In genomic region chr3:119608591-119608990, GRCh38 we compare ENCODE assay signal across 28 cellular contexts. TPM values are rescaled to one million over a fixed set of nuclear protein-coding genes. Genes with fewer than 3 reads are reported as not detected.
"Had no signal": no experiment of that assay in that cellular context is flagged by ENCODE, and none has a peak within 500 bp of the region (broad histone marks: within the 10 kb centered on the region; RNA-seq: fewer than 3 reads in every experiment).

No MANE protein-coding gene starts in this region.

- ATAC-seq: activated T-helper 17 cell treated with anti-CD3 and anti-CD28 coated beads, Interleukin-2, amount 50 U/mL, for 72 hours; T-cell had no signal

- H3K4me3 Mint-ChIP-seq: activated B cell treated with CpG ODN at 0.5 μM for 24 hours; activated CD4-positive, alpha-beta T cell treated with anti-CD3 and anti-CD28 coated beads, Interleukin-2, amount 10 ng/mL, durations not matched to agents 24 days and 14 days; activated naive CD4-positive, alpha-beta T cell treated with anti-CD3 and anti-CD28 coated beads for 36 hours; activated naive CD8-positive, alpha-beta T cell; activated T-helper 17 cell treated with anti-CD3 and anti-CD28 coated beads, Interleukin-2, amount 50 U/mL, for 72 hours; T-cell had no signal

- H3K36me3 Mint-ChIP-seq: activated naive CD8-positive, alpha-beta T cell; T-cell had no signal

- H3K27ac Mint-ChIP-seq: activated B cell treated with CpG ODN at 0.5 μM for 24 hours; activated CD4-positive, alpha-beta T cell treated with anti-CD3 and anti-CD28 coated beads, Interleukin-2, amount 10 ng/mL, durations not matched to agents 24 days and 14 days; activated naive CD4-positive, alpha-beta T cell treated with anti-CD3 and anti-CD28 coated beads for 36 hours; activated naive CD8-positive, alpha-beta T cell; activated T-helper 17 cell treated with anti-CD3 and anti-CD28 coated beads, Interleukin-2, amount 50 U/mL, for 72 hours; T-cell had no signal

- H3K4me1 Mint-ChIP-seq: activated B cell treated with CpG ODN at 0.5 μM for 24 hours, T-cell had no signal

- DNase-seq: activated B cell treated with CpG ODN at 0.5 μM for 24 hours; activated CD4-positive, alpha-beta T cell treated with anti-CD3 and anti-CD28 coated beads for 1 hour; activated CD4-positive, alpha-beta T cell treated with anti-CD3 and anti-CD28 coated beads, Interleukin-2, amount 10 ng/mL, durations not matched to agents 24 days and 14 days; activated CD4-positive, alpha-beta T cell treated with anti-CD3 and anti-CD28 coated beads, Interleukin-2, amount 50 U/mL, for 48 hours; activated gamma-delta T cell; activated naive CD4-positive, alpha-beta T cell treated with anti-CD3 and anti-CD28 coated beads for 36 hours; activated T-cell treated with anti-CD3 and anti-CD28 coated beads for 4 hours; activated T-cell treated with anti-CD3 and anti-CD28 coated beads, Interleukin-2, amount 50 U/mL, for 48 hours; amygdala; cerebellar nuclear complex; Kasumi-1; KBM-7; NCI-H1048; NCI-H146; NCI-H187 treated with DMSO at 0.1 percent for 48 hours; NCI-H2081 treated with DMSO at 0.1 percent for 48 hours; NCI-H345; NCI-H510A treated with DMSO at 0.1 percent for 48 hours; NCI-H69; SIG-M5; T-cell; T-helper 2 cell; T1000 had no signal

- H3K9me3 Mint-ChIP-seq: activated B cell treated with CpG ODN at 0.5 μM for 24 hours; activated naive CD4-positive, alpha-beta T cell treated with anti-CD3 and anti-CD28 coated beads for 36 hours; activated T-helper 17 cell treated with anti-CD3 and anti-CD28 coated beads, Interleukin-2, amount 50 U/mL, for 72 hours; T-cell had no signal

- H3K27me3 Mint-ChIP-seq: activated B cell treated with CpG ODN at 0.5 μM for 24 hours had no signal

RNA-seq across cellular contexts. Expression of gene PLA1A, which starts 10.9 kb away (rescaled TPM):
- total RNA-seq: OCI-LY7, RPMI7951, T-cell had no signal

RNA-seq across cellular contexts. Expression of gene ADPRH, which starts 29.3 kb away (rescaled TPM):
- total RNA-seq: OCI-LY7 had no signal

RNA-seq across cellular contexts. Expression of gene CD80, which starts 49.2 kb away (rescaled TPM):
- total RNA-seq: astrocyte, OCI-LY7, RPMI7951 had no signal

RNA-seq across cellular contexts. Expression of gene POPDC2, which starts 51.8 kb away (rescaled TPM):
- total RNA-seq: RPMI7951 had no signal
